21 cellular contexts compared by ENCODE assay signal in genomic region chr2:59167514-59167913, GRCh38.
DNase-seq lines count a peak whose midpoint lies in the region; ATAC-seq, FAIRE-seq and TF ChIP-seq lines count a peak whose summit lies in the region.
"Had no signal": no experiment of that assay in that cellular context is flagged by ENCODE, and none has a peak within 500 bp of the region (broad histone marks: within the 10 kb centered on the region; RNA-seq: fewer than 3 reads in every experiment).

No MANE protein-coding gene starts in this region.

- H3K36me3 ChIP-seq in HepG2 (replicated peaks in 1 of 2; ENCODE audit: control insufficient read depth in 1 of 2, insufficient read depth in 2 of 2, low read length in 2 of 2) = no peaks in the 10 kb centered on the region
- H3K36me3 ChIP-seq in heart right ventricle = no peaks in the 10 kb centered on the region
- H3K36me3 ChIP-seq: tibial nerve had no signal

- WGBS in HepG2 (ENCODE audit: low lambda C conversion rate) = 0% methylated on average over 2 of the region's 2 CpGs
- WGBS in heart right ventricle, 2 donors = 83 to 91% methylated on average over 2 of the region's 2 CpGs

- in situ Hi-C loops in HepG2 (cut with HindIII; ENCODE audit: extremely low pct_ligation_motif_present, low pct_unique_long_range_greater_than_20kb) = no loop called here

- ATAC-seq in HepG2 (peak; percentile 32), heart right ventricle (no peak), HG03095 (IDR thresholded peaks at IDR 0.05; ENCODE audit: unreplicated experiment) (no peak)
- ATAC-seq: activated CD8-positive, alpha-beta T cell treated with anti-CD3 and anti-CD28 coated beads, Interleukin-2, amount 10 ng/mL, durations not matched to agents 7 days and 5 days; body of pancreas; psoas muscle had no signal

- H3K27me3 ChIP-seq in HepG2 (ENCODE audit: control insufficient read depth in 1 of 2, insufficient read depth in 2 of 2, low read length in 2 of 2) (no peaks in the 10 kb centered on the region), heart right ventricle (no peaks in the 10 kb centered on the region)
- H3K27me3 ChIP-seq: body of pancreas, tibial nerve had no signal

- CTCF ChIA-PET in HepG2 (lab: Yijun Ruan, JAX; ENCODE audit: low intra/inter-chr PET ratio, low total read pairs) = no interaction called here

- no TSS peak for BruUV-seq in HepG2 (replicated peaks; lab: Mats Ljungman, UMichigan)

- H3K4me1 ChIP-seq in HepG2 (ENCODE audit: insufficient read depth, low read length) = no peaks in the 10 kb centered on the region
- no peaks in the 10 kb centered on the region for H3K4me1 ChIP-seq in heart right ventricle
- H3K4me1 ChIP-seq: body of pancreas, psoas muscle, tibial nerve had no signal

- intact Hi-C loops in HepG2 (cut with micrococcal nuclease; ENCODE audit: unreplicated experiment) (no loop called here), heart right ventricle (cut with DNase I) (no loop called here)

- H3K4me2 ChIP-seq in HepG2 (ENCODE audit: low read depth, low read length) = no peak overlapping the region

- TF ChIP-seq POLR2A in HepG2 (IDR thresholded peaks at IDR 0.05; ENCODE audit: insufficient read depth in 1 of 2, low read depth in 2 of 2, low read length in 2 of 2) = no peak

- H4K20me1 ChIP-seq in HepG2 (ENCODE audit: insufficient read depth, low read length) = no peaks in the 10 kb centered on the region

- no peak overlapping the region for H3K4me3 ChIP-seq in HepG2 (replicated peaks in 1 of 3; ENCODE audit: insufficient read depth in 1 of 3, low read depth in 2 of 3, low read length in 3 of 3)
- no peak overlapping the region for H3K4me3 ChIP-seq in heart right ventricle
- H3K4me3 ChIP-seq: body of pancreas, psoas muscle, tibial nerve had no signal

- H3K9me3 ChIP-seq in HepG2 (ENCODE audit: low read length) = no peaks in the 10 kb centered on the region
- H3K9me3 ChIP-seq in heart right ventricle = no peaks in the 10 kb centered on the region
- H3K9me3 ChIP-seq: body of pancreas, psoas muscle, tibial nerve had no signal

- POLR2A ChIA-PET in HepG2 (lab: Yijun Ruan, JAX) = no interaction called here

- peak; percentile 88 for DNase-seq in DMS79 treated with DMSO at 0.1 percent for 48 hours (lab: John Stamatoyannopoulos, UW)
- DNase-seq in NCI-H187 (lab: John Stamatoyannopoulos, UW) = peak; percentile 86 to 94
- peak; percentile 73 for DNase-seq in NCI-H69 (lab: John Stamatoyannopoulos, UW)
- DNase-seq in HepG2 (ENCODE audit: low spot score) = no peak
- no peak for DNase-seq in heart right ventricle
- DNase-seq in NCI-H82 treated with DMSO at 0.1 percent for 48 hours (lab: John Stamatoyannopoulos, UW; ENCODE audit: unreplicated experiment) = no peak
- DNase-seq in stimulated activated CD4-positive, alpha-beta T cell treated with anti-CD3 and anti-CD28 coated beads, Interleukin-15, amount 100 ng/mL, for 24 hours = no peak
- DNase-seq: activated CD4-positive, CD25-positive, alpha-beta regulatory T cell; activated CD8-positive, alpha-beta T cell treated with anti-CD3 and anti-CD28 coated beads, Interleukin-2, amount 10 ng/mL, durations not matched to agents 7 days and 5 days; activated gamma-delta T cell; activated T-cell treated with anti-CD3 and anti-CD28 coated beads for 4 hours; C1 segment of cervical spinal cord; cerebellar nuclear complex; HFFc6; mesendoderm; NCI-H1694 treated with DMSO at 0.1 percent for 48 hours; NCI-H82; psoas muscle had no signal

- H2AFZ ChIP-seq in HepG2 (ENCODE audit: low read length) = no peak overlapping the region

- no peaks in the 10 kb centered on the region for H3K79me2 ChIP-seq in HepG2 (ENCODE audit: insufficient read depth, low read length)

- no peak for TF ChIP-seq RAD21 in HepG2 (CRISPR knock-in tag; IDR thresholded peaks at IDR 0.05)

- FAIRE-seq in HepG2 (lab: Jason Lieb, UNC) = no peak

- no peak for TF ChIP-seq CTCF in HepG2 (CRISPR knock-in tag; IDR thresholded peaks at IDR 0.05)
- no peak for TF ChIP-seq CTCF in heart right ventricle (IDR thresholded peaks at IDR 0.05)

- no peak overlapping the region for H3K9ac ChIP-seq in HepG2 (ENCODE audit: insufficient read depth, low read depth, low read length)

- no peak overlapping the region for H3K27ac ChIP-seq in HepG2 (ENCODE audit: extremely low read length, insufficient read depth, low read length)
- H3K27ac ChIP-seq in heart right ventricle = no peak overlapping the region
- H3K27ac ChIP-seq: body of pancreas, psoas muscle, tibial nerve had no signal

- TF ChIP-seq EP300 in HepG2 (IDR thresholded peaks at IDR 0.05; ENCODE audit: low read depth in 2 of 2, low read length in 2 of 2) = no peak
- no peak for TF ChIP-seq EP300 in HepG2 (CRISPR knock-in tag; IDR thresholded peaks at IDR 0.05; ENCODE audit: borderline replicate concordance)

TF ChIP-seq in HepG2, 621 proteins besides CTCF, POLR2A, EP300 and RAD21:
- no peak for TF ChIP-seq ZNF256 (CRISPR knock-in tag; conservative IDR thresholded peaks at IDR 0.05)
- no peak for TF ChIP-seq ZNF720 (CRISPR knock-in tag; IDR thresholded peaks at IDR 0.05)
- no peak for TF ChIP-seq MXD1 (CRISPR knock-in tag; IDR thresholded peaks at IDR 0.05)
- TF ChIP-seq ATF7-NPFF (CRISPR knock-in tag; IDR thresholded peaks at IDR 0.05; ENCODE audit: low read depth) = no peak
- TF ChIP-seq ZSCAN30 (CRISPR knock-in tag; IDR thresholded peaks at IDR 0.05) = no peak
- TF ChIP-seq CCAR2 (optimal IDR thresholded peaks at IDR 0.05; ENCODE audit: low read depth, low read length) = no peak
- TF ChIP-seq ZFP37 (CRISPR knock-in tag; IDR thresholded peaks at IDR 0.05; ENCODE audit: borderline replicate concordance) = no peak
- TF ChIP-seq CEBPB (IDR thresholded peaks at IDR 0.05; ENCODE audit: borderline replicate concordance, low read depth, low read length) = no peak
- no peak for TF ChIP-seq MTERF4 (CRISPR knock-in tag; IDR thresholded peaks at IDR 0.05)
- TF ChIP-seq RELA (CRISPR knock-in tag; IDR thresholded peaks at IDR 0.05) = no peak
TF ChIP-seq in HepG2: peak in this region for 0.

Comparison
In these comparisons a context has a peak if more than half of its experiments do, and no peak if none do; other contexts are left out.
1. DNase-seq: peak in DMS79 treated with DMSO at 0.1 percent for 48 hours (single experiment), NCI-H187 (2 of 2) and NCI-H69 (single experiment); none in HepG2 (single experiment), heart right ventricle (0 of 2), NCI-H82 treated with DMSO at 0.1 percent for 48 hours (single experiment) and stimulated activated CD4-positive, alpha-beta T cell treated with anti-CD3 and anti-CD28 coated beads, Interleukin-15, amount 100 ng/mL, for 24 hours (single experiment).